Comparison of ENCODE assay signal across 8 cellular contexts in genomic region chr17:50055426-50056216, GRCh38. TPM values are rescaled to one million over a fixed set of nuclear protein-coding genes. Genes with fewer than 3 reads are reported as not detected.
DNase-seq lines count a peak whose midpoint lies in the region; ATAC-seq and TF ChIP-seq lines count a peak whose summit lies in the region.

Gene ITGA3, plus strand, starts transcription at chr17:50056110. Its CDS starts 330 bp downstream, at chr17:50056440.

- TF ChIP-seq CTCF in CD14-positive monocyte (IDR thresholded peaks at IDR 0.05) (no peak), GM23338 (conservative IDR thresholded peaks at IDR 0.05; ENCODE audit: low read depth in 2 of 2) (no peak; a peak in 1 of 4 replicates), spleen (IDR thresholded peaks at IDR 0.05 in 8 of 11, conservative IDR thresholded peaks at IDR 0.05 in 3 of 11) (no peak)

- no peaks in the 10 kb centered on the region for H3K79me2 ChIP-seq in GM23338 (replicated peaks; ENCODE audit: insufficient read depth)

- H3K36me3 ChIP-seq in GM23338 (ENCODE audit: insufficient read depth): no peaks in the 10 kb centered on the region
- H3K36me3 ChIP-seq in spleen: no peaks in the 10 kb centered on the region

- peak within 1 kb of the TSS; percentile 58 for H3K4me3 ChIP-seq in GM23338
- peak within 1 kb of the TSS; percentile 82 to 95 (median 86) for H3K4me3 ChIP-seq in spleen

- H3K9me2 ChIP-seq in GM23338 (ENCODE audit: insufficient read depth): no peaks in the 10 kb centered on the region

- DNase-seq in CD14-positive monocyte (ENCODE audit: low spot score) (peak; percentile 46), GM23338 (ENCODE audit: low spot score) (peak; percentile 95), NCI-H1930 (lab: John Stamatoyannopoulos, UW) (peak; percentile 79 to 81), iris pigment epithelial cell (ENCODE audit: low read depth) (peak; percentile 91), spleen (peak; percentile 82), erythroblast (lab: John Stamatoyannopoulos, UW) (no peak)
- DNase-seq in central memory CD8-positive, alpha-beta T cell (ENCODE audit: low spot score in 2 of 2): no peak

- no peaks in the 10 kb centered on the region for H3K9me3 ChIP-seq in spleen

- peaks cover 21% of the 10 kb centered on the region for H3K4me1 Mint-ChIP-seq in CD14-positive monocyte
- H3K4me1 Mint-ChIP-seq in GM23338: peaks cover 48% of the 10 kb centered on the region
- peaks cover 24% of the 10 kb centered on the region for H3K4me1 Mint-ChIP-seq in central memory CD8-positive, alpha-beta T cell

- H3K27me3 Mint-ChIP-seq in CD14-positive monocyte (ENCODE audit: low read depth in 3 of 3) (peaks cover 53 to 75% (median 63%) of the 10 kb centered on the region in 3 donors), GM23338 (ENCODE audit: insufficient read depth, low read depth, poor library complexity) (peaks cover 47% of the 10 kb centered on the region)
- H3K27me3 Mint-ChIP-seq in central memory CD8-positive, alpha-beta T cell: no peaks in the 10 kb centered on the region

- intact Hi-C loops in CD14-positive monocyte (cut with micrococcal nuclease) (no loop called here), spleen (cut with DNase I; ENCODE audit: low total_unique reads) (no loop called here)

- H3K36me3 Mint-ChIP-seq in CD14-positive monocyte: peaks cover 0 to 6% of the 10 kb centered on the region in 2 donors
- peaks cover 4% of the 10 kb centered on the region; the same call in 1 of the 3 replicates for H3K36me3 Mint-ChIP-seq in GM23338 (ENCODE audit: low read depth)
- H3K36me3 Mint-ChIP-seq in central memory CD8-positive, alpha-beta T cell (ENCODE audit: insufficient read depth): no peaks in the 10 kb centered on the region

- H3K9me3 Mint-ChIP-seq in CD14-positive monocyte (peaks cover 0 to 18% (median 5%) of the 10 kb centered on the region in 7 donors), GM23338 (no peaks in the 10 kb centered on the region)
- H3K9me3 Mint-ChIP-seq in central memory CD8-positive, alpha-beta T cell: no peaks in the 10 kb centered on the region

- H3K4me2 ChIP-seq in GM23338: peak within 1 kb of the TSS; percentile 84

- TF ChIP-seq POLR2A in spleen (IDR thresholded peaks at IDR 0.05) (no peak), erythroblast (IDR thresholded peaks at IDR 0.05; ENCODE audit: low read length) (no peak)

- H3K4me1 ChIP-seq in GM23338 (ENCODE audit: insufficient read depth): peaks cover 30% of the 10 kb centered on the region; the same call in 1 of the 2 replicates
- H3K4me1 ChIP-seq in spleen: peaks cover 15 to 97% (median 61%) of the 10 kb centered on the region in 6 donors

- peak within 1 kb of the TSS; percentile 92 for H3K27ac ChIP-seq in GM23338 (ENCODE audit: low read depth)
- peak within 1 kb of the TSS; percentile 63 to 88 (median 82) for H3K27ac ChIP-seq in spleen

- H3K4me3 Mint-ChIP-seq in CD14-positive monocyte (peak within 1 kb of the TSS; percentile 78 to 93), GM23338 (peak within 1 kb of the TSS; percentile 85)
- H3K4me3 Mint-ChIP-seq in central memory CD8-positive, alpha-beta T cell: peak within 1 kb of the TSS; percentile 88

- peaks cover 18% of the 10 kb centered on the region for H3F3A ChIP-seq in GM23338 (replicated peaks; ENCODE audit: low read depth)

- peak within 1 kb of the TSS; percentile 98 for H2AFZ ChIP-seq in GM23338

- no peak within 1 kb of the TSS for H3K27ac Mint-ChIP-seq in CD14-positive monocyte
- peak within 1 kb of the TSS; percentile 86 for H3K27ac Mint-ChIP-seq in GM23338
- H3K27ac Mint-ChIP-seq in central memory CD8-positive, alpha-beta T cell (ENCODE audit: low read depth): peak within 1 kb of the TSS; percentile 69

- 0 to 1% (median 1%) methylated on average over 44 to 65 of the region's 65 CpGs for WGBS in spleen, 5 donors

- H3K27me3 ChIP-seq in GM23338 (ENCODE audit: insufficient read depth): peaks cover 19% of the 10 kb centered on the region
- peaks cover 0 to 45% (median 0%) of the 10 kb centered on the region in 7 donors for H3K27me3 ChIP-seq in spleen (replicated peaks in 1 of 7)

- ATAC-seq in GM23338: peak; percentile 69
- peak; percentile 53 to 56 for ATAC-seq in activated CD4-positive, CD25-positive, alpha-beta regulatory T cell treated with anti-CD3 and anti-CD28 coated beads, Interleukin-2, amount 50 U/mL, for 24 hours
- peak; percentile 54 for ATAC-seq in central memory CD8-positive, alpha-beta T cell (replicated peaks; ENCODE audit: extremely low read depth, poor library complexity, severe bottlenecking)

- H4K20me1 ChIP-seq in GM23338 (replicated peaks; ENCODE audit: insufficient read depth): no peaks in the 10 kb centered on the region

TF ChIP-seq in GM23338, 12 proteins besides CTCF, POLR2A, EP300 and RAD21:
- no peak; the same call in 1 of the 2 replicates for TF ChIP-seq POLR2AphosphoS5 (IDR thresholded peaks at IDR 0.05; ENCODE audit: low read depth)
- TF ChIP-seq CREB1 (CRISPR knock-in tag; IDR thresholded peaks at IDR 0.05; ENCODE audit: low read depth): peak; percentile 29; the same call in 1 of the 2 replicates

RNA-seq across cellular contexts. Expression of gene ITGA3, which starts in this region (rescaled TPM):
- polyA plus RNA-seq in CD14-positive monocyte (under 1 TPM in 1 of 2 donors, not detected in 1; 0.31 TPM), GM23338 (2016; fragmentation: Nextera tagmentation; extraction: Ambion mirVana) (9.6 and 11.0 TPM in 2 replicates), spleen (10 to 100 TPM in 1 of 3 donors, 1 to 10 TPM in 2; 5.5 to 16.6 (median 8.1) TPM)
- total RNA-seq in GM23338 (2014; rRNA removed; shearing (Covaris generic)): 23.2 and 28.3 TPM in 2 replicates
- 10 to 100 TPM; 22.7 to 52.3 (median 41.1) TPM for total RNA-seq in spleen

Comparison
In these comparisons a context has a peak if more than half of its experiments do, and no peak if none do; other contexts are left out.
1. Peak in DNase-seq in CD14-positive monocyte; RNA of the gene not detected or under 1 TPM.
2. DNase-seq: peak in GM23338 (single experiment), NCI-H1930 (2 of 2), iris pigment epithelial cell (single experiment) and spleen (single experiment); none in central memory CD8-positive, alpha-beta T cell (0 of 2) and erythroblast (0 of 2).
3. H3K27ac Mint-ChIP-seq: peak in GM23338 (single experiment) and central memory CD8-positive, alpha-beta T cell (single experiment); none in CD14-positive monocyte (0 of 7).
4. Peak in every context shown above with its lines, with median percentiles within 50 percentile points of each other: H3K4me3 Mint-ChIP-seq and ATAC-seq.